8 cellular contexts compared by ENCODE assay signal in genomic region chr15:41230650-41231533, GRCh38. TPM values are rescaled to one million over a fixed set of nuclear protein-coding genes. Genes with fewer than 3 reads are reported as not detected.
DNase-seq lines count a peak whose midpoint lies in the region; ATAC-seq, FAIRE-seq and TF ChIP-seq lines count a peak whose summit lies in the region.

CHP1 (plus strand) TSS chr15:41231268; CDS start chr15:41231383, 115 bp downstream.
EXD1 (minus strand) TSS chr15:41230757; CDS start chr15:41226575, 4,182 bp downstream.

- H2BK12ac ChIP-seq in H9 (ENCODE audit: insufficient read length, low read depth, low read length): no peak within 1 kb of the TSS

- DNase-seq in H9 (peak; percentile 98), M059J (ENCODE audit: low read depth) (peak; percentile 96), fibroblast of the conjunctiva (ENCODE audit: low read depth) (peak; percentile 97)
- DNase-seq in activated effector memory CD4-positive, alpha-beta T cell treated with anti-CD3 and anti-CD28 coated beads, Interleukin-2, amount 50 U/mL, for 16 hours: peak; percentile 99
- DNase-seq in stimulated activated naive CD8-positive, alpha-beta T cell treated with anti-CD3 and anti-CD28 coated beads, Interleukin-15, Interleukin-2, amounts not matched to agents 100 U/mL and 50 U/mL, for 24 hours: peak; percentile 97

- no peak within 1 kb of the TSS for H2BK15ac ChIP-seq in H9 (ENCODE audit: low read depth, low read length)

- H3K23me2 ChIP-seq in H9 (ENCODE audit: insufficient read length, low read depth, low read length, poor library complexity, severe bottlenecking): no peaks in the 10 kb centered on the region

- peak within 1 kb of the TSS; percentile 80; the same call in 1 of the 2 replicates for H3K14ac ChIP-seq in H9 (ENCODE audit: insufficient read depth, low read length)

- peaks cover 13% of the 10 kb centered on the region for H3K27me3 Mint-ChIP-seq in H9 (ENCODE audit: low read depth)
- H3K27me3 Mint-ChIP-seq in nephron (ENCODE audit: low read depth): peaks cover 3% of the 10 kb centered on the region

- H3K9ac ChIP-seq in H9 (ENCODE audit: extremely low read depth, insufficient read length, low read length): peak within 1 kb of the TSS; percentile 62

- TF ChIP-seq CTCF in H9 (conservative IDR thresholded peaks at IDR 0.05): peak; percentile 100
- TF ChIP-seq CTCF in nephron (IDR thresholded peaks at IDR 0.05; ENCODE audit: unreplicated experiment in 3 of 3): peak; percentile 92 to 100 (median 99)

- H3K4me1 ChIP-seq in H9 (ENCODE audit: insufficient read depth, low read length): no peaks in the 10 kb centered on the region

- H3K9me3 Mint-ChIP-seq in H9 (peaks cover 0 to 4% of the 10 kb centered on the region in 2 experiments; a peak in 1 of 5 replicates), nephron (no peaks in the 10 kb centered on the region)

- H2AFZ ChIP-seq in H9 (ENCODE audit: low read length): no peak within 1 kb of the TSS

- H3K27ac ChIP-seq in H9 (ENCODE audit: insufficient read length, low read depth, low read length): no peak within 1 kb of the TSS

- H3K4ac ChIP-seq in H9 (ENCODE audit: low read depth, low read length): no peak within 1 kb of the TSS

- H3K79me2 ChIP-seq in H9 (ENCODE audit: insufficient read depth, low read length): no peaks in the 10 kb centered on the region

- FAIRE-seq in G401.6 (lab: Jason Lieb, UNC): peak; percentile 98

- peaks cover 11 to 15% of the 10 kb centered on the region in 2 experiments; a peak in 3 of 4 replicates for H3K4me1 Mint-ChIP-seq in H9
- H3K4me1 Mint-ChIP-seq in nephron: peaks cover 6% of the 10 kb centered on the region

- WGBS in H9 (ENCODE audit: extremely low coverage, insufficient read length, low lambda C conversion rate): no CpG with 5 or more reads among the region's 80 CpGs

- peak; percentile 74 for TF ChIP-seq POLR2A in Raji (IDR thresholded peaks at IDR 0.05; ENCODE audit: insufficient read depth, low read depth, low read length)

- no peaks in the 10 kb centered on the region for H3K79me1 ChIP-seq in H9 (ENCODE audit: insufficient read depth, low read depth, low read length, poor library complexity, severe bottlenecking)

- no peak within 1 kb of the TSS for H2BK120ac ChIP-seq in H9 (ENCODE audit: low read depth, low read length, poor library complexity, severe bottlenecking)

- H3T11ph ChIP-seq in H9 (ENCODE audit: low read length): no peak within 1 kb of the TSS

- ATAC-seq in stimulated activated naive CD8-positive, alpha-beta T cell treated with anti-CD3 and anti-CD28 coated beads, Interleukin-15, Interleukin-2, amounts not matched to agents 100 U/mL and 50 U/mL, for 24 hours: peak; percentile 100

- no peak within 1 kb of the TSS for H2AK5ac ChIP-seq in H9 (ENCODE audit: insufficient read length, low read length)

- no peak within 1 kb of the TSS for H4K8ac ChIP-seq in H9 (replicated peaks; ENCODE audit: insufficient read length, low read depth, low read length)

- H4K20me1 ChIP-seq in H9 (ENCODE audit: control insufficient read depth, insufficient read depth, insufficient read length): no peaks in the 10 kb centered on the region

- H3K23ac ChIP-seq in H9 (ENCODE audit: insufficient read length, low read depth, low read length): no peak within 1 kb of the TSS

- H3K4me2 ChIP-seq in H9 (ENCODE audit: insufficient read depth, insufficient read length, low read length): peak within 1 kb of the TSS; percentile 60

- no peak within 1 kb of the TSS for H2BK5ac ChIP-seq in H9 (ENCODE audit: insufficient read length, low read length)

- H3K27ac Mint-ChIP-seq in H9: peak within 1 kb of the TSS; percentile 92 to 96 (median 94); a peak in 6 of 7 replicates
- peak within 1 kb of the TSS; percentile 46 to 90 (median 79) for H3K27ac Mint-ChIP-seq in nephron

- no peak within 1 kb of the TSS for H4K5ac ChIP-seq in H9 (ENCODE audit: insufficient read length, low read depth, low read length)

- no peaks in the 10 kb centered on the region; a peak in 1 of 7 replicates for H3K36me3 Mint-ChIP-seq in H9 (ENCODE audit: insufficient read depth in 1 of 3, low read depth in 3 of 3)
- H3K36me3 Mint-ChIP-seq in nephron (ENCODE audit: low read depth): no peaks in the 10 kb centered on the region

- H4K91ac ChIP-seq in H9 (ENCODE audit: insufficient read length, low read depth, low read length): no peak within 1 kb of the TSS

- H3K56ac ChIP-seq in H9 (ENCODE audit: insufficient read length, low read depth, low read length): no peak within 1 kb of the TSS

- H3K4me3 Mint-ChIP-seq in H9: peak within 1 kb of the TSS; percentile 91 to 92
- peak within 1 kb of the TSS; percentile 85 to 95 (median 85) for H3K4me3 Mint-ChIP-seq in nephron

- H3K27me3 ChIP-seq in H9 (ENCODE audit: insufficient read depth, low read length): no peaks in the 10 kb centered on the region

- no peaks in the 10 kb centered on the region for H3K9me3 ChIP-seq in H9 (ENCODE audit: control insufficient read depth, low read depth, low read length)

- H2BK20ac ChIP-seq in H9 (ENCODE audit: low read depth, low read length, poor library complexity, severe bottlenecking): no peak within 1 kb of the TSS

- H3K18ac ChIP-seq in H9 (ENCODE audit: insufficient read length, low read depth, low read length): peak within 1 kb of the TSS; percentile 78

RNA-seq across cellular contexts. Expression of gene CHP1, which starts in this region (rescaled TPM):
- total RNA-seq in H9 (2021): 87.0 and 97.7 TPM in 2 replicates
- total RNA-seq in M059J (2014; rRNA removed; shearing (Covaris generic)): 81.7 and 92.7 TPM in 2 replicates

RNA-seq across cellular contexts. Expression of gene EXD1, which starts in this region (rescaled TPM):
- not detected in 2 replicates for total RNA-seq in H9 (2021)
- not detected in 2 replicates for total RNA-seq in M059J (2014; rRNA removed; shearing (Covaris generic))
